9 cellular contexts compared by ENCODE assay signal in the genomic region with DNA sequence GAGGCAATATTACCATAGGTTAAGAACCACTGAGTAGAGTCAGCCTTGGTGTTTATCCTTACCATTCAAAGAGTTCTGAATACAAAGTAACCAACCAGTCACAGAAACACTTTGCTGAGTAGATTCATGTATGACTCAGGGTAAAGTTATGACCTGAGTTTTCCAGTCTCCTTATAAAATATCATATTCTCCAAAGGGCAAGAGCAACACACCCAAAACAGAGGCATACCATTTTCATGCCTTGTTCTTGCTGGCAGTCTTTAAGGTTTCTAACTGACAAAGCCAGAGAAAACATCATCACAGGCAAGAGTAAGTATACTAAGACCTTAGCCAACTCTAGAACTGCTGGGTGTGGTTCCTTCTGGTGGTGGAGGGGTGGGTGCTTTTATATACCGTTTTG. TPM values are rescaled to one million over a fixed set of nuclear protein-coding genes. Genes with fewer than 3 reads are reported as not detected.
DNase-seq lines count a peak whose midpoint lies in the region; ATAC-seq and TF ChIP-seq lines count a peak whose summit lies in the region.
"Had no signal": no experiment of that assay in that cellular context is flagged by ENCODE, and none has a peak within 500 bp of the region (broad histone marks: within the 10 kb centered on the region; RNA-seq: fewer than 3 reads in every experiment).

No MANE protein-coding gene starts in this region.

- H3K4me1 ChIP-seq in left ventricle myocardium inferior, result peaks cover 75% of the 10 kb centered on the region
- H3K4me1 ChIP-seq in heart right ventricle, result peaks cover 0 to 74% (median 57%) of the 10 kb centered on the region in 9 donors
- H3K4me1 ChIP-seq in gastroesophageal sphincter, result peaks cover 0 to 81% (median 50%) of the 10 kb centered on the region in 3 donors
- peaks cover 0 to 20% of the 10 kb centered on the region in 2 donors for H3K4me1 ChIP-seq in uterus

- H3K4me3 ChIP-seq in left ventricle myocardium inferior (no peak overlapping the region), heart right ventricle (no peak overlapping the region), gastroesophageal sphincter (no peak overlapping the region), uterus (no peak overlapping the region)

- WGBS in heart right ventricle, 2 donors, result 37 to 42% methylated on average over 1 of the region's 1 CpG
- 0% methylated on average over 1 of the region's 1 CpG for WGBS in gastroesophageal sphincter (ENCODE audit: low coverage in 1 of 2), 2 donors

- peaks cover 38% of the 10 kb centered on the region for H3K4me1 Mint-ChIP-seq in activated T-cell treated with anti-CD3 and anti-CD28 coated beads, Interleukin-2, amount 50 U/mL, for 72 hours (ENCODE audit: low read depth)
- peaks cover 24% of the 10 kb centered on the region in 2 donors for H3K4me1 Mint-ChIP-seq in natural killer cell

- no peak for TF ChIP-seq EP300 in gastroesophageal sphincter (IDR thresholded peaks at IDR 0.05)

- DNase-seq in left ventricle myocardium inferior (no peak), heart right ventricle (no peak), uterus (no peak), natural killer cell (no peak)
- DNase-seq in activated T-cell treated with anti-CD3 and anti-CD28 coated beads, Interleukin-2, amount 50 U/mL, for 72 hours, result no peak
- DNase-seq: NCI-H1417 treated with DMSO at 0.1 percent for 48 hours had no signal

- H3K4me3 Mint-ChIP-seq in activated T-cell treated with anti-CD3 and anti-CD28 coated beads, Interleukin-2, amount 50 U/mL, for 72 hours, result peak overlapping the region; percentile 2 to 16
- H3K4me3 Mint-ChIP-seq in natural killer cell, result no peak overlapping the region

- intact Hi-C loops in left ventricle myocardium inferior (cut with micrococcal nuclease) (loop anchor here (10.0 kb wide), 1 partner anchor 47 kb away; no protein-coding TSS in a partner anchor), heart right ventricle (cut with DNase I) (loop anchor here in 1 of 10 donors (10.0 kb wide), 1 partner anchor 67 kb away; no protein-coding TSS in a partner anchor), uterus (cut with DNase I; ENCODE audit: low total_unique reads) (no loop called here), natural killer cell (cut with micrococcal nuclease) (no loop called here)

- TF ChIP-seq POLR2A in gastroesophageal sphincter (IDR thresholded peaks at IDR 0.05) (no peak), uterus (IDR thresholded peaks at IDR 0.05) (no peak)

- H3K9me3 ChIP-seq in left ventricle myocardium inferior (replicated peaks) (no peaks in the 10 kb centered on the region), heart right ventricle (no peaks in the 10 kb centered on the region), gastroesophageal sphincter (no peaks in the 10 kb centered on the region), uterus (no peaks in the 10 kb centered on the region)

- H3K27ac ChIP-seq in left ventricle myocardium inferior (replicated peaks), result peak overlapping the region; percentile 25
- peak overlapping the region in 1 of 10 donors; percentile 6 for H3K27ac ChIP-seq in heart right ventricle
- peak overlapping the region; percentile 40 to 100 (median 86) for H3K27ac ChIP-seq in gastroesophageal sphincter
- H3K27ac ChIP-seq in uterus, result peak overlapping the region; percentile 17 to 99

- ATAC-seq in heart right ventricle (no peak), gastroesophageal sphincter (no peak), natural killer cell (no peak), HG02852 (IDR thresholded peaks at IDR 0.05; ENCODE audit: unreplicated experiment) (no peak), HG03097 (IDR thresholded peaks at IDR 0.05; ENCODE audit: low FRiP score, unreplicated experiment) (no peak)
- ATAC-seq in activated T-cell treated with anti-CD3 and anti-CD28 coated beads, Interleukin-2, amount 50 U/mL, for 72 hours (replicated peaks in 1 of 2), result peak; percentile 47 to 48

- H3K27ac Mint-ChIP-seq in activated T-cell treated with anti-CD3 and anti-CD28 coated beads, Interleukin-2, amount 50 U/mL, for 72 hours, result peak overlapping the region; percentile 47
- peak overlapping the region in 1 of 2 donors; percentile 14 for H3K27ac Mint-ChIP-seq in natural killer cell

- H3K9me3 Mint-ChIP-seq in activated T-cell treated with anti-CD3 and anti-CD28 coated beads, Interleukin-2, amount 50 U/mL, for 72 hours, result no peaks in the 10 kb centered on the region
- H3K9me3 Mint-ChIP-seq in natural killer cell, result no peaks in the 10 kb centered on the region

- TF ChIP-seq CTCF in left ventricle myocardium inferior (IDR thresholded peaks at IDR 0.05; ENCODE audit: borderline replicate concordance), result no peak
- TF ChIP-seq CTCF in heart right ventricle (IDR thresholded peaks at IDR 0.05), result no peak
- no peak for TF ChIP-seq CTCF in gastroesophageal sphincter (IDR thresholded peaks at IDR 0.05)
- TF ChIP-seq CTCF in uterus (IDR thresholded peaks at IDR 0.05), result no peak
- TF ChIP-seq CTCF in natural killer cell (IDR thresholded peaks at IDR 0.05), result no peak

- H3K27me3 ChIP-seq in left ventricle myocardium inferior (ENCODE audit: low read depth) (no peaks in the 10 kb centered on the region), heart right ventricle (no peaks in the 10 kb centered on the region), gastroesophageal sphincter (no peaks in the 10 kb centered on the region), uterus (no peaks in the 10 kb centered on the region)

- H3K36me3 ChIP-seq in left ventricle myocardium inferior (no peaks in the 10 kb centered on the region), heart right ventricle (peaks cover 0 to 12% (median 0%) of the 10 kb centered on the region in 9 donors), gastroesophageal sphincter (no peaks in the 10 kb centered on the region), uterus (no peaks in the 10 kb centered on the region)

- peaks cover 0 to 3% of the 10 kb centered on the region in 2 donors for H3K36me3 Mint-ChIP-seq in activated T-cell treated with anti-CD3 and anti-CD28 coated beads, Interleukin-2, amount 50 U/mL, for 72 hours (ENCODE audit: insufficient read depth in 2 of 2)
- H3K36me3 Mint-ChIP-seq in natural killer cell, result no peaks in the 10 kb centered on the region

- H3K27me3 Mint-ChIP-seq in activated T-cell treated with anti-CD3 and anti-CD28 coated beads, Interleukin-2, amount 50 U/mL, for 72 hours (ENCODE audit: low read depth), result no peaks in the 10 kb centered on the region
- no peaks in the 10 kb centered on the region for H3K27me3 Mint-ChIP-seq in natural killer cell (ENCODE audit: low read depth in 2 of 2)

RNA-seq across cellular contexts. Expression of a gene that starts 3.2 kb away (rescaled TPM):
- total RNA-seq in left ventricle myocardium inferior, result 13.4 TPM
- 10 to 100 TPM in 8 of 10 donors, 1 to 10 TPM in 2; 8.5 to 22.2 (median 12.5) TPM for total RNA-seq in heart right ventricle
- polyA plus RNA-seq in heart right ventricle, result 1 to 10 TPM; 5.9 to 7.3 TPM
- 10 to 100 TPM; 42.6 to 47.0 TPM for total RNA-seq in activated T-cell treated with anti-CD3 and anti-CD28 coated beads, Interleukin-2, amount 50 U/mL, for 72 hours
- total RNA-seq in gastroesophageal sphincter, result 100 to 1,000 TPM; 155 to 221 (median 202) TPM
- 100 to 1,000 TPM in 1 of 4 donors, 10 to 100 TPM in 3; 49.4 to 158 (median 87.6) TPM for total RNA-seq in uterus
- 10 to 100 TPM; 35.7 to 46.8 (median 41.6) TPM for total RNA-seq in natural killer cell

RNA-seq across cellular contexts. Expression of a gene that starts 13.3 kb away (rescaled TPM):
- total RNA-seq in left ventricle myocardium inferior (45.0 TPM), heart right ventricle (10 to 100 TPM; 38.0 to 72.0 (median 55.4) TPM), gastroesophageal sphincter (100 to 1,000 TPM in 1 of 4 donors, 10 to 100 TPM in 3; 78.4 to 115 (median 94.2) TPM), uterus (10 to 100 TPM; 52.5 to 86.8 (median 63.9) TPM), natural killer cell (10 to 100 TPM; 36.9 to 43.0 (median 37.6) TPM)
- polyA plus RNA-seq in heart right ventricle, result 10 to 100 TPM; 31.1 to 51.7 TPM
- 10 to 100 TPM; 89.9 to 91.3 TPM for total RNA-seq in activated T-cell treated with anti-CD3 and anti-CD28 coated beads, Interleukin-2, amount 50 U/mL, for 72 hours

RNA-seq across cellular contexts. Expression of a gene that starts 53.8 kb away (rescaled TPM):
- total RNA-seq in left ventricle myocardium inferior (144 TPM), heart right ventricle (100 to 1,000 TPM in 9 of 10 donors, 10 to 100 TPM in 1; 82.8 to 211 (median 137) TPM), gastroesophageal sphincter (10 to 100 TPM; 45.9 to 69.1 (median 53.2) TPM), uterus (10 to 100 TPM; 10.0 to 32.3 (median 14.0) TPM), natural killer cell (10 to 100 TPM; 32.5 to 34.1 (median 34.1) TPM)
- polyA plus RNA-seq in heart right ventricle, result 100 to 1,000 TPM; 118 to 159 TPM
- total RNA-seq in activated T-cell treated with anti-CD3 and anti-CD28 coated beads, Interleukin-2, amount 50 U/mL, for 72 hours, result 10 to 100 TPM in 1 of 2 donors, 1 to 10 TPM in 1; 6.3 to 11.5 TPM

Comparison
In these comparisons a context has a peak if more than half of its experiments do, and no peak if none do; other contexts are left out.
1. ATAC-seq: peak in activated T-cell treated with anti-CD3 and anti-CD28 coated beads, Interleukin-2, amount 50 U/mL, for 72 hours (2 of 2); none in heart right ventricle (0 of 8), gastroesophageal sphincter (single experiment), natural killer cell (0 of 3), HG02852 (single experiment) and HG03097 (single experiment).